In genomic region chr4:53592686-53593641, GRCh38 we compare ENCODE assay signal across 10 cellular contexts. TPM values are rescaled to one million over a fixed set of nuclear protein-coding genes. Genes with fewer than 3 reads are reported as not detected.
DNase-seq lines count a peak whose midpoint lies in the region; ATAC-seq and TF ChIP-seq lines count a peak whose summit lies in the region.
"Had no signal": no experiment of that assay in that cellular context is flagged by ENCODE, and none has a peak within 500 bp of the region (broad histone marks: within the 10 kb centered on the region; RNA-seq: fewer than 3 reads in every experiment).

No MANE protein-coding gene starts in this region.

- H3K27ac Mint-ChIP-seq in stimulated activated naive B cell treated with anti-CD40 and anti-IgM and Interleukin-4, amounts not matched to agents 10 μg/mL and 1 μg/mL and 100 μg/mL, for 72 hours = no peak overlapping the region
- H3K27ac Mint-ChIP-seq: activated T-helper 1 cell treated with anti-CD3 and anti-CD28 coated beads, Interleukin-12 subunit alpha, Interleukin-12 subunit beta, Interleukin-2, Interleukin-4 antibody, amounts not matched to agents 30 ng/mL and 10 ng/mL and 1 ng/mL, durations not matched to agents 14 hours and 24 hours and 36 hours had no signal

- in situ Hi-C loops in astrocyte of the spinal cord (cut with HindIII; ENCODE audit: low sequenced_read_pairs) = no loop called here

- H3K4me3 Mint-ChIP-seq in stimulated activated naive B cell treated with anti-CD40 and anti-IgM and Interleukin-4, amounts not matched to agents 10 μg/mL and 1 μg/mL and 100 μg/mL, for 72 hours = peak overlapping the region; percentile 37 to 67
- H3K4me3 Mint-ChIP-seq: activated T-helper 1 cell treated with anti-CD3 and anti-CD28 coated beads, Interleukin-12 subunit alpha, Interleukin-12 subunit beta, Interleukin-2, Interleukin-4 antibody, amounts not matched to agents 30 ng/mL and 10 ng/mL and 1 ng/mL, durations not matched to agents 14 hours and 24 hours and 36 hours had no signal

- H3K36me3 Mint-ChIP-seq in stimulated activated naive B cell treated with anti-CD40 and anti-IgM and Interleukin-4, amounts not matched to agents 10 μg/mL and 1 μg/mL and 100 μg/mL, for 72 hours = no peaks in the 10 kb centered on the region

- no peaks in the 10 kb centered on the region for H3K36me3 ChIP-seq in HUES64 (ENCODE audit: insufficient read depth, low read length)
- H3K36me3 ChIP-seq in BE2C = no peaks in the 10 kb centered on the region

- H3K27ac ChIP-seq in HUES64 (ENCODE audit: low read depth, low read length) = peak overlapping the region; percentile 91

- peaks cover 55% of the 10 kb centered on the region for H3K4me1 ChIP-seq in HUES64 (ENCODE audit: insufficient read depth, low read length)
- no peaks in the 10 kb centered on the region for H3K4me1 ChIP-seq in BE2C

- H3K9me3 ChIP-seq in HUES64 (ENCODE audit: insufficient read depth, low read depth, low read length) = no peaks in the 10 kb centered on the region
- H3K9me3 ChIP-seq in iPS-18c (ENCODE audit: control insufficient read depth, insufficient read depth, low read length) = no peaks in the 10 kb centered on the region
- H3K9me3 ChIP-seq in BE2C = no peaks in the 10 kb centered on the region

- no peaks in the 10 kb centered on the region for H3K9me3 Mint-ChIP-seq in stimulated activated naive B cell treated with anti-CD40 and anti-IgM and Interleukin-4, amounts not matched to agents 10 μg/mL and 1 μg/mL and 100 μg/mL, for 72 hours
- H3K9me3 Mint-ChIP-seq: activated T-helper 1 cell treated with anti-CD3 and anti-CD28 coated beads, Interleukin-12 subunit alpha, Interleukin-12 subunit beta, Interleukin-2, Interleukin-4 antibody, amounts not matched to agents 30 ng/mL and 10 ng/mL and 1 ng/mL, durations not matched to agents 14 hours and 24 hours and 36 hours had no signal

- H3K4me3 ChIP-seq in HUES64 (ENCODE audit: low read length) (peak overlapping the region; percentile 54), astrocyte of the spinal cord (ENCODE audit: low read depth, low read length) (peak overlapping the region; percentile 17), iPS-18c (ENCODE audit: insufficient read depth, low read depth, low read length) (peak overlapping the region; percentile 5; the same call in 1 of the 2 replicates), BE2C (ENCODE audit: low read depth, low read length) (no peak overlapping the region)

- peak overlapping the region; percentile 41 for H3K9ac ChIP-seq in HUES64 (ENCODE audit: low read depth, low read length)

- under 1% methylated on average over 17 of the region's 21 CpGs for WGBS in HUES64

- peaks cover 10 to 21% of the 10 kb centered on the region in 2 donors for H3K4me1 Mint-ChIP-seq in stimulated activated naive B cell treated with anti-CD40 and anti-IgM and Interleukin-4, amounts not matched to agents 10 μg/mL and 1 μg/mL and 100 μg/mL, for 72 hours

- DNase-seq in astrocyte of the spinal cord (ENCODE audit: low read depth, low spot score) (peak; percentile 35), BE2C (no peak)
- no peak for DNase-seq in stimulated activated naive B cell treated with anti-CD40 and anti-IgM and Interleukin-4, amounts not matched to agents 10 μg/mL and 1 μg/mL and 100 μg/mL, for 72 hours
- DNase-seq in activated CD4-positive, alpha-beta T cell treated with anti-CD3 and anti-CD28 coated beads, Interleukin-2, amount 50 U/mL, for 4 hours = no peak
- DNase-seq in effector CD4-positive, alpha-beta T cell = no peak
- DNase-seq: NCI-H2171 had no signal

- peaks cover 28 to 48% of the 10 kb centered on the region in 2 donors for H3K27me3 Mint-ChIP-seq in stimulated activated naive B cell treated with anti-CD40 and anti-IgM and Interleukin-4, amounts not matched to agents 10 μg/mL and 1 μg/mL and 100 μg/mL, for 72 hours

- ATAC-seq in stimulated activated naive B cell treated with anti-CD40 and anti-IgM and Interleukin-4, amounts not matched to agents 10 μg/mL and 1 μg/mL and 100 μg/mL, for 72 hours (replicated peaks) = peak; percentile 45 to 48
- ATAC-seq in HG02973 (IDR thresholded peaks at IDR 0.05; ENCODE audit: unreplicated experiment) = no peak

- no peak for TF ChIP-seq CTCF in astrocyte of the spinal cord (IDR thresholded peaks at IDR 0.05; ENCODE audit: low read depth, low read length)
- TF ChIP-seq CTCF in BE2C (IDR thresholded peaks at IDR 0.05; ENCODE audit: low read depth, low read length) = no peak

- H3K27me3 ChIP-seq in HUES64 (ENCODE audit: insufficient read depth, low read length) (no peaks in the 10 kb centered on the region), BE2C (no peaks in the 10 kb centered on the region; the same call in 1 of the 2 replicates)

RNA-seq across cellular contexts. Expression of gene LNX1, which starts 1.7 kb away (rescaled TPM):
- polyA plus RNA-seq in HUES64 (2013, experiment 1 of 2) = 0.90 TPM
- polyA plus RNA-seq in HUES64 (2013, experiment 2 of 2) = 1.5 TPM
- 3.6 TPM for polyA plus RNA-seq in BE2C (2012; ENCODE audit: insufficient read depth, insufficient read length, low read depth)
